21 cellular contexts compared by ENCODE assay signal in genomic region chr2:238602223-238602945, GRCh38.
DNase-seq lines count a peak whose midpoint lies in the region; ATAC-seq, FAIRE-seq and TF ChIP-seq lines count a peak whose summit lies in the region.
"Had no signal": no experiment of that assay in that cellular context is flagged by ENCODE, and none has a peak within 500 bp of the region (broad histone marks: within the 10 kb centered on the region; RNA-seq: fewer than 3 reads in every experiment).

No MANE protein-coding gene starts in this region.

- no peaks in the 10 kb centered on the region for H3K79me2 ChIP-seq in GM23248 (ENCODE audit: insufficient read depth)

- peaks cover 9 to 46% of the 10 kb centered on the region in 2 donors for H3K27me3 Mint-ChIP-seq in natural killer cell (ENCODE audit: low read depth in 2 of 2)

- TF ChIP-seq POLR2A in breast epithelium (IDR thresholded peaks at IDR 0.05) = no peak
- no peak for TF ChIP-seq POLR2A in GM12892 (IDR thresholded peaks at IDR 0.05; ENCODE audit: low read depth, low read length)

- peaks cover 0 to 17% of the 10 kb centered on the region in 2 donors for H3K4me1 Mint-ChIP-seq in natural killer cell
- H3K4me1 Mint-ChIP-seq: activated CD4-positive, alpha-beta T cell treated with anti-CD3 and anti-CD28 coated beads, Interleukin-2, amount 10 ng/mL, durations not matched to agents 7 days and 5 days; activated naive CD8-positive, alpha-beta T cell treated with anti-CD3 and anti-CD28 coated beads, Interleukin-2, amount 10 ng/mL, durations not matched to agents 7 days and 5 days; CD4-positive, CD25-positive, alpha-beta regulatory T cell had no signal

- H3K27ac ChIP-seq in GM23248 (peak overlapping the region; percentile 59), breast epithelium (peak overlapping the region; percentile 76 to 92), mesenchymal stem cell (ENCODE audit: low read length, poor library complexity, severe bottlenecking) (no peak overlapping the region), stomach smooth muscle (ENCODE audit: low read length) (peak overlapping the region; percentile 77)

- H2BK12ac ChIP-seq in mesenchymal stem cell (ENCODE audit: low read length in 2 of 2) = no peak overlapping the region

- H3K9me3 ChIP-seq in GM23248 (ENCODE audit: low read depth) (no peaks in the 10 kb centered on the region), breast epithelium (no peaks in the 10 kb centered on the region), mesenchymal stem cell (ENCODE audit: control insufficient read depth, low read length) (peaks cover 20% of the 10 kb centered on the region), stomach smooth muscle (ENCODE audit: control insufficient read depth in 2 of 2, low read length in 2 of 2) (no peaks in the 10 kb centered on the region)

- intact Hi-C loops in breast epithelium (cut with DNase I; ENCODE audit: low total_unique reads) (no loop called here), natural killer cell (cut with micrococcal nuclease) (no loop called here)

- in situ Hi-C loops in GM23248 (cut with MboI) = no loop called here

- TF ChIP-seq CTCF in breast epithelium (IDR thresholded peaks at IDR 0.05) (no peak), natural killer cell (IDR thresholded peaks at IDR 0.05) (no peak)

- H2BK120ac ChIP-seq in mesenchymal stem cell (ENCODE audit: low read depth, low read length) = no peak overlapping the region

- DNase-seq in GM23248 (no peak), breast epithelium (ENCODE audit: low spot score in 2 of 2) (no peak), mesenchymal stem cell (peak; percentile 7), putamen (ENCODE audit: low spot score) (no peak), natural killer cell (no peak), NCI-H128 (lab: John Stamatoyannopoulos, UW; ENCODE audit: unreplicated experiment) (no peak), GM12892 (ENCODE audit: insufficient read length) (no peak)
- DNase-seq: activated CD4-positive, alpha-beta T cell treated with anti-CD3 and anti-CD28 coated beads, Interleukin-2, amount 10 ng/mL, durations not matched to agents 7 days and 5 days; activated naive CD8-positive, alpha-beta T cell treated with anti-CD3 and anti-CD28 coated beads, Interleukin-2, amount 10 ng/mL, durations not matched to agents 7 days and 5 days; CD4-positive, CD25-positive, alpha-beta regulatory T cell; GDM1; kidney; NCI-H1694; NCI-H748 treated with DMSO at 0.1 percent for 48 hours; SHP77 treated with DMSO at 0.1 percent for 48 hours; stimulated activated CD4-positive, alpha-beta T cell treated with anti-CD3 and anti-CD28 coated beads, Interleukin-4, amount 100 ng/mL, for 4 hours; stimulated activated naive CD8-positive, alpha-beta T cell treated with anti-CD3 and anti-CD28 coated beads, Interleukin-15, amount 100 ng/mL, for 72 hours had no signal

- FAIRE-seq in GM12892 (lab: Jason Lieb, UNC) = no peak
- FAIRE-seq: kidney, TTC549 had no signal

- H3K27ac Mint-ChIP-seq in natural killer cell = no peak overlapping the region
- H3K27ac Mint-ChIP-seq: activated CD4-positive, alpha-beta T cell treated with anti-CD3 and anti-CD28 coated beads, Interleukin-2, amount 10 ng/mL, durations not matched to agents 7 days and 5 days; activated naive CD8-positive, alpha-beta T cell treated with anti-CD3 and anti-CD28 coated beads, Interleukin-2, amount 10 ng/mL, durations not matched to agents 7 days and 5 days; CD4-positive, CD25-positive, alpha-beta regulatory T cell; dendritic cell treated with granulocyte-macrophage colony-stimulating factor and Interleukin-4, amounts not matched to agents 40 ng/mL and 50 ng/mL, for 4 days; natural killer cell treated with Interleukin-12 subunit alpha and Interleukin-12 subunit beta and Interleukin-15 and Interleukin-18, amount 100 ng/mL, for 72 hours; stimulated activated naive CD8-positive, alpha-beta T cell treated with anti-CD3 and anti-CD28 coated beads, Interleukin-15, amount 100 ng/mL, for 72 hours had no signal

- H2AFZ ChIP-seq in GM23248 = no peak overlapping the region
- no peak overlapping the region for H2AFZ ChIP-seq in mesenchymal stem cell (ENCODE audit: low read depth, low read length)

- H2BK15ac ChIP-seq in mesenchymal stem cell (ENCODE audit: low read depth, poor library complexity, severe bottlenecking) = no peak overlapping the region

- no peaks in the 10 kb centered on the region for H3K9me2 ChIP-seq in GM23248 (ENCODE audit: insufficient read depth)

- WGBS in GM23248 (ENCODE audit: low coverage in 1 of 2, low lambda C conversion rate in 2 of 2, missing lambda C conversion rate in 2 of 2), 2 experiments = 33 to 36% methylated on average over 6 of the region's 6 CpGs
- WGBS in mesenchymal stem cell = 67% methylated on average over 5 of the region's 6 CpGs

- H3K4me2 ChIP-seq in GM23248 (ENCODE audit: unreplicated experiment) = peak overlapping the region; percentile 53
- no peak overlapping the region for H3K4me2 ChIP-seq in mesenchymal stem cell (ENCODE audit: low read length, poor library complexity, severe bottlenecking)

- no peak overlapping the region for H3K18ac ChIP-seq in mesenchymal stem cell (ENCODE audit: low read depth in 1 of 2, low read length in 2 of 2)

- no peaks in the 10 kb centered on the region for H4K20me1 ChIP-seq in GM23248 (ENCODE audit: insufficient read depth)

- peaks cover 22% of the 10 kb centered on the region for H3F3A ChIP-seq in GM23248 (ENCODE audit: insufficient read depth)

- no peaks in the 10 kb centered on the region for H3K27me3 ChIP-seq in GM23248 (replicated peaks; ENCODE audit: insufficient read depth)
- H3K27me3 ChIP-seq in breast epithelium = no peaks in the 10 kb centered on the region
- H3K27me3 ChIP-seq in mesenchymal stem cell (ENCODE audit: control insufficient read depth in 1 of 2, insufficient read depth in 1 of 2, low read length in 2 of 2) = no peaks in the 10 kb centered on the region
- H3K27me3 ChIP-seq in stomach smooth muscle (ENCODE audit: control insufficient read depth in 1 of 2, insufficient read depth in 2 of 2, low read length in 2 of 2) = no peaks in the 10 kb centered on the region

- H3K4me3 ChIP-seq in GM23248 (no peak overlapping the region), breast epithelium (no peak overlapping the region), mesenchymal stem cell (ENCODE audit: insufficient read depth in 1 of 2, low read depth in 1 of 2, low read length in 2 of 2) (peak overlapping the region in 1 of 2 experiments; percentile 23), stomach smooth muscle (ENCODE audit: low read length in 2 of 2) (no peak overlapping the region)

- H3K4me3 Mint-ChIP-seq in natural killer cell = no peak overlapping the region
- H3K4me3 Mint-ChIP-seq: activated CD4-positive, alpha-beta T cell treated with anti-CD3 and anti-CD28 coated beads, Interleukin-2, amount 10 ng/mL, durations not matched to agents 7 days and 5 days; activated naive CD8-positive, alpha-beta T cell treated with anti-CD3 and anti-CD28 coated beads, Interleukin-2, amount 10 ng/mL, durations not matched to agents 7 days and 5 days; CD4-positive, CD25-positive, alpha-beta regulatory T cell; dendritic cell treated with granulocyte-macrophage colony-stimulating factor and Interleukin-4, amounts not matched to agents 40 ng/mL and 50 ng/mL, for 4 days; natural killer cell treated with Interleukin-12 subunit alpha and Interleukin-12 subunit beta and Interleukin-15 and Interleukin-18, amount 100 ng/mL, for 72 hours; stimulated activated naive CD8-positive, alpha-beta T cell treated with anti-CD3 and anti-CD28 coated beads, Interleukin-15, amount 100 ng/mL, for 72 hours had no signal

- ATAC-seq in natural killer cell = no peak
- ATAC-seq: natural killer cell treated with Interleukin-12 subunit alpha and Interleukin-12 subunit beta and Interleukin-15 and Interleukin-18, amount 100 ng/mL, for 72 hours; stimulated activated naive CD8-positive, alpha-beta T cell treated with anti-CD3 and anti-CD28 coated beads, Interleukin-15, amount 100 ng/mL, for 72 hours had no signal

- H3K9me3 Mint-ChIP-seq in natural killer cell = peaks cover 2 to 5% of the 10 kb centered on the region in 2 donors

- H3K23ac ChIP-seq in mesenchymal stem cell (ENCODE audit: low read length in 2 of 2) = no peak overlapping the region

- H2BK5ac ChIP-seq in mesenchymal stem cell (ENCODE audit: low read depth, low read length, poor library complexity, severe bottlenecking) = no peak overlapping the region

- H3K36me3 ChIP-seq in GM23248 (ENCODE audit: low read depth) = no peaks in the 10 kb centered on the region
- H3K36me3 ChIP-seq in breast epithelium = no peaks in the 10 kb centered on the region
- no peaks in the 10 kb centered on the region for H3K36me3 ChIP-seq in mesenchymal stem cell (ENCODE audit: control insufficient read depth in 1 of 2, insufficient read depth in 2 of 2, low read depth in 1 of 2, low read length in 2 of 2)
- no peaks in the 10 kb centered on the region for H3K36me3 ChIP-seq in stomach smooth muscle (ENCODE audit: control insufficient read depth in 2 of 2, insufficient read depth in 2 of 2, low read length in 2 of 2)

- H4K8ac ChIP-seq in mesenchymal stem cell (ENCODE audit: low read length) = no peak overlapping the region

- H3K9ac ChIP-seq in GM23248 (peak overlapping the region; percentile 24; the same call in 1 of the 2 replicates), mesenchymal stem cell (ENCODE audit: low read length) (peak overlapping the region; percentile 52), stomach smooth muscle (ENCODE audit: low read length in 2 of 2) (peak overlapping the region in 1 of 2 donors; percentile 56)

- H3K14ac ChIP-seq in mesenchymal stem cell (ENCODE audit: low read length in 2 of 2) = no peak overlapping the region

- H3K36me3 Mint-ChIP-seq in natural killer cell = no peaks in the 10 kb centered on the region
- H3K36me3 Mint-ChIP-seq: activated naive CD8-positive, alpha-beta T cell treated with anti-CD3 and anti-CD28 coated beads, Interleukin-2, amount 10 ng/mL, durations not matched to agents 7 days and 5 days; CD4-positive, CD25-positive, alpha-beta regulatory T cell had no signal

- no peak overlapping the region for H2AK5ac ChIP-seq in mesenchymal stem cell (ENCODE audit: low read length, severe bottlenecking)

- H3K4me1 ChIP-seq in GM23248 (ENCODE audit: insufficient read depth) = peaks cover 25% of the 10 kb centered on the region
- H3K4me1 ChIP-seq in breast epithelium = peaks cover 5 to 13% of the 10 kb centered on the region in 2 donors
- H3K4me1 ChIP-seq in mesenchymal stem cell (ENCODE audit: control insufficient read depth, insufficient read depth, low read depth, low read length) = peaks cover 13% of the 10 kb centered on the region
- peaks cover 36% of the 10 kb centered on the region for H3K4me1 ChIP-seq in stomach smooth muscle (ENCODE audit: control insufficient read depth, insufficient read depth, low read length)

- no peak overlapping the region for H4K91ac ChIP-seq in mesenchymal stem cell (ENCODE audit: low read length)

- no peaks in the 10 kb centered on the region for H3K79me1 ChIP-seq in mesenchymal stem cell (replicated peaks; ENCODE audit: low read length, poor library complexity, severe bottlenecking)

- no peak overlapping the region for H3K4ac ChIP-seq in mesenchymal stem cell (ENCODE audit: low read depth in 1 of 2, low read length in 2 of 2)
